Comparison of ENCODE assay signal across 8 cellular contexts in genomic region chr11:10808553-10809372, GRCh38. TPM values are rescaled to one million over a fixed set of nuclear protein-coding genes. Genes with fewer than 3 reads are reported as not detected.
DNase-seq lines count a peak whose midpoint lies in the region; ATAC-seq, FAIRE-seq and TF ChIP-seq lines count a peak whose summit lies in the region.

Gene EIF4G2 (minus strand): TSS chr11:10808926.

- H3K36me3 ChIP-seq in HUES64 (ENCODE audit: insufficient read depth, low read length) (peaks cover 39% of the 10 kb centered on the region), OCI-LY1 (ENCODE audit: insufficient read depth, low read length) (peaks cover 46% of the 10 kb centered on the region)

- no peaks in the 10 kb centered on the region for H3K9me3 Mint-ChIP-seq in Calu3 (ENCODE audit: low read depth, unreplicated experiment)
- H3K9me3 Mint-ChIP-seq in mesothelial cell of epicardium, result no peaks in the 10 kb centered on the region

- peak within 1 kb of the TSS; percentile 97 for H3K4me2 ChIP-seq in OCI-LY1 (ENCODE audit: low read length)

- no TSS peak for BruUV-seq in Calu3 (replicated peaks; lab: Mats Ljungman, UMichigan)

- H3K27ac ChIP-seq in HUES64 (ENCODE audit: low read depth, low read length) (peak within 1 kb of the TSS; percentile 99), OCI-LY1 (ENCODE audit: low read depth, low read length, poor library complexity, severe bottlenecking) (peak within 1 kb of the TSS; percentile 78)

- H3K9me3 ChIP-seq in HUES64 (ENCODE audit: insufficient read depth, low read depth, low read length) (no peaks in the 10 kb centered on the region), OCI-LY1 (ENCODE audit: low read length) (no peaks in the 10 kb centered on the region)

- H3K27me3 ChIP-seq in HUES64 (ENCODE audit: insufficient read depth, low read length) (no peaks in the 10 kb centered on the region), OCI-LY1 (ENCODE audit: insufficient read depth, low read length) (no peaks in the 10 kb centered on the region)

- H2AFZ ChIP-seq in OCI-LY1 (ENCODE audit: low read length), result 0 out of 2 replicates have a peak within 1 kb of the TSS, but pooled peaks have one; percentile 2

- ATAC-seq in GM21447 (IDR thresholded peaks at IDR 0.05; ENCODE audit: unreplicated experiment), result peak; percentile 87

- TF ChIP-seq CTCF in Calu3 (IDR thresholded peaks at IDR 0.05; ENCODE audit: unreplicated experiment) (no peak), OCI-LY1 (IDR thresholded peaks at IDR 0.05; ENCODE audit: low read length) (no peak), mesothelial cell of epicardium (IDR thresholded peaks at IDR 0.05; ENCODE audit: unreplicated experiment) (no peak)

- peak within 1 kb of the TSS; percentile 96 for H3K27ac Mint-ChIP-seq in Calu3 (ENCODE audit: unreplicated experiment)
- H3K27ac Mint-ChIP-seq in mesothelial cell of epicardium, result peak within 1 kb of the TSS; percentile 99

- H3K4me3 ChIP-seq in HUES64 (ENCODE audit: low read length), result peak within 1 kb of the TSS; percentile 97
- peak within 1 kb of the TSS; percentile 97 for H3K4me3 ChIP-seq in OCI-LY1 (ENCODE audit: low read depth, low read length, poor library complexity, severe bottlenecking)

- no peaks in the 10 kb centered on the region for H3K9me2 ChIP-seq in OCI-LY1 (ENCODE audit: low read depth, low read length)

- CTCF ChIA-PET in Calu3 (lab: Charles Lee), result interaction anchor here (0.6 to 2.9 kb wide), 16 partner anchors 10 to 613 kb away, joined by 3 to 13 read pairs (median 6); partner anchors contain the start of genes CTR9 and ZBED5

- WGBS in HUES64, result under 1% methylated on average over 65 of the region's 65 CpGs

- H3K79me2 ChIP-seq in OCI-LY1 (ENCODE audit: insufficient read depth, low read length), result peaks cover 18% of the 10 kb centered on the region

- H3K27me3 Mint-ChIP-seq in Calu3 (ENCODE audit: unreplicated experiment) (no peaks in the 10 kb centered on the region), mesothelial cell of epicardium (ENCODE audit: low read depth) (no peaks in the 10 kb centered on the region)

- peak; percentile 97 for FAIRE-seq in endometrium (lab: Jason Lieb, UNC)

- peak; percentile 97 for DNase-seq in Calu3
- DNase-seq in activated CD8-positive, alpha-beta memory T cell treated with anti-CD3 and anti-CD28 coated beads, Interleukin-2, amount 50 U/mL, for 4 hours, result peak; percentile 97
- DNase-seq in mesothelial cell of epicardium (ENCODE audit: low spot score in 2 of 2, unreplicated experiment in 2 of 2), result peak; percentile 94 to 98
- peak; percentile 97 to 98 for DNase-seq in stimulated activated CD8-positive, alpha-beta memory T cell treated with anti-CD3 and anti-CD28 coated beads, Interleukin-15, amount 100 ng/mL, for 48 hours (ENCODE audit: low read depth in 2 of 2)

- H3F3A ChIP-seq in OCI-LY1 (ENCODE audit: insufficient read depth, low read length), result 0 out of 2 replicates have a peak, but pooled peaks cover 3% of the 10 kb centered on the region

- H3K9ac ChIP-seq in HUES64 (ENCODE audit: low read depth, low read length), result peak within 1 kb of the TSS; percentile 100
- peak within 1 kb of the TSS; percentile 98 for H3K9ac ChIP-seq in OCI-LY1 (ENCODE audit: low read length)

- intact Hi-C loops in Calu3 (cut with micrococcal nuclease; ENCODE audit: unreplicated experiment), result loop anchor here (5.0 to 10.0 kb wide), 3 partner anchors 49 to 124 kb away; partner anchors contain the start of gene ZBED5

- H3K4me3 Mint-ChIP-seq in Calu3 (ENCODE audit: low read depth, unreplicated experiment), result peak within 1 kb of the TSS; percentile 95
- H3K4me3 Mint-ChIP-seq in mesothelial cell of epicardium, result peak within 1 kb of the TSS; percentile 96

- H3K4me1 Mint-ChIP-seq in Calu3 (ENCODE audit: low read depth, unreplicated experiment) (peaks cover 7% of the 10 kb centered on the region), mesothelial cell of epicardium (peaks cover 43% of the 10 kb centered on the region)

- H3K4me1 ChIP-seq in HUES64 (ENCODE audit: insufficient read depth, low read length) (peaks cover 20% of the 10 kb centered on the region), OCI-LY1 (ENCODE audit: insufficient read depth, low read length, severe bottlenecking) (peaks cover 22% of the 10 kb centered on the region)

- no peaks in the 10 kb centered on the region for H4K20me1 ChIP-seq in OCI-LY1 (ENCODE audit: insufficient read depth, low read length)

- H3K36me3 Mint-ChIP-seq in Calu3 (ENCODE audit: insufficient read depth, unreplicated experiment) (peaks cover 58% of the 10 kb centered on the region), mesothelial cell of epicardium (peaks cover 33% of the 10 kb centered on the region)

RNA-seq across cellular contexts. Expression of gene EIF4G2, which starts in this region (rescaled TPM):
- 690 and 772 TPM in 2 replicates for total RNA-seq in Calu3 (2022)
- 772 TPM for polyA plus RNA-seq in HUES64 (2013, experiment 1 of 2)
- polyA plus RNA-seq in HUES64 (2013, experiment 2 of 2), result 725 TPM
- total RNA-seq in mesothelial cell of epicardium, result 1,220 to 1,246 TPM (median 1,239 TPM) in 3 replicates

Comparison
In these comparisons a context has a peak if more than half of its experiments do, and no peak if none do; other contexts are left out.
1. Peak in every context shown above with its lines: DNase-seq, ATAC-seq, H3K4me3 ChIP-seq and H3K27ac ChIP-seq.